ENCODE assay signal across 22 cellular contexts in the genomic region with DNA sequence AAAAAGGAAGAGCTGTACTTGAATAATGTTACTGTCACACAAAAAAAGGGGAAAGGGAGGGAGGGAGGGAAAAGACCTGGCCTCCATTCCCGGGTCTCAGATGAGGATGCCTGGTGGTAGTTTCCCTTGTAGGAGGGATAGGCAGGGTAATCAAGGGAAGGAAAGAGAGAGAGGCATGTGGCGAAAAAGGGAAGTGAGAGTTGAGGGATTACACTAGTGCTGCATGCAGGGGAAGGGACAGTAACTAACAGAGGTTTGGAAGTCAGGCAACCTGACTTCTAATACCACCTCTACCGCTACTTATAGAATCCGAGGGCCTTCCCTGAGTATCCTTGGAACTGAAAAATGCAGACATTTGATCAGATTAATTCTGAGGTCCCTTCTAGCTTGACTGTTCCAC.
DNase-seq lines count a peak whose midpoint lies in the region; ATAC-seq and TF ChIP-seq lines count a peak whose summit lies in the region.
"Had no signal": no experiment of that assay in that cellular context is flagged by ENCODE, and none has a peak within 500 bp of the region (broad histone marks: within the 10 kb centered on the region; RNA-seq: fewer than 3 reads in every experiment).

No MANE protein-coding gene starts in this region.

- intact Hi-C loops in esophagus squamous epithelium (cut with DNase I): no loop called here

- no peaks in the 10 kb centered on the region for H3K27me3 ChIP-seq in esophagus squamous epithelium
- H3K27me3 ChIP-seq: breast epithelium, colonic mucosa, ovary, right atrium auricular region, upper lobe of left lung had no signal

- peak; percentile 28 to 43 for DNase-seq in Kasumi-1 (lab: John Stamatoyannopoulos, UW)
- no peak for DNase-seq in left lobe of liver (ENCODE audit: low spot score)
- DNase-seq in AML-193 (lab: John Stamatoyannopoulos, UW): no peak
- DNase-seq in esophagus squamous epithelium (lab: John Stamatoyannopoulos, UW): no peak
- DNase-seq: activated CD8-positive, alpha-beta memory T cell treated with anti-CD3 and anti-CD28 coated beads, Interleukin-2, amount 50 U/mL, for 48 hours; activated effector memory CD4-positive, alpha-beta T cell treated with Interleukin-2 at 50 U/mL for 16 hours; CD8-positive, alpha-beta memory T cell; colonic mucosa; DMS79; kidney glomerular epithelial cell; naive B cell; NCI-H1105; NCI-H510A treated with DMSO at 0.1 percent for 48 hours; ovary; SHP77 treated with DMSO at 0.1 percent for 48 hours; upper lobe of left lung; WERI-Rb-1 had no signal

- no peak for TF ChIP-seq CTCF in esophagus squamous epithelium (IDR thresholded peaks at IDR 0.05)

- H3K36me3 ChIP-seq in esophagus squamous epithelium: no peaks in the 10 kb centered on the region
- H3K36me3 ChIP-seq: breast epithelium, colonic mucosa, ovary, right atrium auricular region, upper lobe of left lung, WERI-Rb-1 had no signal

- ATAC-seq in GM18873 (IDR thresholded peaks at IDR 0.05; ENCODE audit: low FRiP score, unreplicated experiment): peak; percentile 74
- ATAC-seq in HG02798 (IDR thresholded peaks at IDR 0.05; ENCODE audit: poor library complexity, unreplicated experiment): peak; percentile 90
- ATAC-seq in left lobe of liver: peak; percentile 28
- ATAC-seq in GM19397 (IDR thresholded peaks at IDR 0.05; ENCODE audit: unreplicated experiment): no peak

- no peaks in the 10 kb centered on the region for H3K9me3 ChIP-seq in esophagus squamous epithelium
- H3K9me3 ChIP-seq: breast epithelium, colonic mucosa, ovary, right atrium auricular region, upper lobe of left lung had no signal

- no peak overlapping the region for H3K27ac ChIP-seq in esophagus squamous epithelium
- H3K27ac ChIP-seq: breast epithelium, colonic mucosa, ovary, right atrium auricular region, upper lobe of left lung, WERI-Rb-1 had no signal

- no peak overlapping the region for H3K4me3 ChIP-seq in esophagus squamous epithelium
- H3K4me3 ChIP-seq: breast epithelium, colonic mucosa, ovary, right atrium auricular region, upper lobe of left lung had no signal

- TF ChIP-seq POLR2A in esophagus squamous epithelium (IDR thresholded peaks at IDR 0.05): no peak

- no peaks in the 10 kb centered on the region for H3K4me1 ChIP-seq in esophagus squamous epithelium
- H3K4me1 ChIP-seq: breast epithelium, colonic mucosa, right atrium auricular region, upper lobe of left lung had no signal

- WGBS in esophagus squamous epithelium, 2 donors: 48 to 71% methylated on average over 4 of the region's 4 CpGs

Comparison
In these comparisons a context has a peak if more than half of its experiments do, and no peak if none do; other contexts are left out.
1. DNase-seq: peak in Kasumi-1 (2 of 2); none in left lobe of liver (single experiment), AML-193 (0 of 2) and esophagus squamous epithelium (single experiment).